1 cellular context compared by ENCODE assay signal in the genomic region with DNA sequence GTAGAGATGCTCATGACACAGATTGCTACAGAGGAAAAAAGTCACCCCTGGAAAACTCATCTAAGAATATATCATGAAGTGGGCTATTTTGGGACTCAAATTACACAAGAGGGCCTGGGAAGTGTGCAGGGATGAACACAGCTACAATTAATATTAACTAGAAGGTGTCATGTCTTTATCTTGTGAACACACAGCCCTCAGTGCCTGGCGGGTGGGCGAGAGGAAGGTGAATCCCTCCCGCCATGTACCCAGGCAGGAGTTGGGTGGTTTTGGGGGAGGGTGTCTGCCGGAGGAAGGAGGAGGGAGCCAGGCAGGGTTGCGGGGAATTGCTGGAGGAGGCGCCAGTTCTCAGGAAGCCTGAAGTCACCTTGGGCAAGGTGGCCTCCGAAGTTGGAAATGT.
TF ChIP-seq lines count a peak whose summit lies in the region.

No MANE protein-coding gene starts in this region.

TF ChIP-seq in GM23338, 12 proteins besides CTCF, POLR2A, EP300 and RAD21 (continued from another document):
- TF ChIP-seq, protein P1, sequence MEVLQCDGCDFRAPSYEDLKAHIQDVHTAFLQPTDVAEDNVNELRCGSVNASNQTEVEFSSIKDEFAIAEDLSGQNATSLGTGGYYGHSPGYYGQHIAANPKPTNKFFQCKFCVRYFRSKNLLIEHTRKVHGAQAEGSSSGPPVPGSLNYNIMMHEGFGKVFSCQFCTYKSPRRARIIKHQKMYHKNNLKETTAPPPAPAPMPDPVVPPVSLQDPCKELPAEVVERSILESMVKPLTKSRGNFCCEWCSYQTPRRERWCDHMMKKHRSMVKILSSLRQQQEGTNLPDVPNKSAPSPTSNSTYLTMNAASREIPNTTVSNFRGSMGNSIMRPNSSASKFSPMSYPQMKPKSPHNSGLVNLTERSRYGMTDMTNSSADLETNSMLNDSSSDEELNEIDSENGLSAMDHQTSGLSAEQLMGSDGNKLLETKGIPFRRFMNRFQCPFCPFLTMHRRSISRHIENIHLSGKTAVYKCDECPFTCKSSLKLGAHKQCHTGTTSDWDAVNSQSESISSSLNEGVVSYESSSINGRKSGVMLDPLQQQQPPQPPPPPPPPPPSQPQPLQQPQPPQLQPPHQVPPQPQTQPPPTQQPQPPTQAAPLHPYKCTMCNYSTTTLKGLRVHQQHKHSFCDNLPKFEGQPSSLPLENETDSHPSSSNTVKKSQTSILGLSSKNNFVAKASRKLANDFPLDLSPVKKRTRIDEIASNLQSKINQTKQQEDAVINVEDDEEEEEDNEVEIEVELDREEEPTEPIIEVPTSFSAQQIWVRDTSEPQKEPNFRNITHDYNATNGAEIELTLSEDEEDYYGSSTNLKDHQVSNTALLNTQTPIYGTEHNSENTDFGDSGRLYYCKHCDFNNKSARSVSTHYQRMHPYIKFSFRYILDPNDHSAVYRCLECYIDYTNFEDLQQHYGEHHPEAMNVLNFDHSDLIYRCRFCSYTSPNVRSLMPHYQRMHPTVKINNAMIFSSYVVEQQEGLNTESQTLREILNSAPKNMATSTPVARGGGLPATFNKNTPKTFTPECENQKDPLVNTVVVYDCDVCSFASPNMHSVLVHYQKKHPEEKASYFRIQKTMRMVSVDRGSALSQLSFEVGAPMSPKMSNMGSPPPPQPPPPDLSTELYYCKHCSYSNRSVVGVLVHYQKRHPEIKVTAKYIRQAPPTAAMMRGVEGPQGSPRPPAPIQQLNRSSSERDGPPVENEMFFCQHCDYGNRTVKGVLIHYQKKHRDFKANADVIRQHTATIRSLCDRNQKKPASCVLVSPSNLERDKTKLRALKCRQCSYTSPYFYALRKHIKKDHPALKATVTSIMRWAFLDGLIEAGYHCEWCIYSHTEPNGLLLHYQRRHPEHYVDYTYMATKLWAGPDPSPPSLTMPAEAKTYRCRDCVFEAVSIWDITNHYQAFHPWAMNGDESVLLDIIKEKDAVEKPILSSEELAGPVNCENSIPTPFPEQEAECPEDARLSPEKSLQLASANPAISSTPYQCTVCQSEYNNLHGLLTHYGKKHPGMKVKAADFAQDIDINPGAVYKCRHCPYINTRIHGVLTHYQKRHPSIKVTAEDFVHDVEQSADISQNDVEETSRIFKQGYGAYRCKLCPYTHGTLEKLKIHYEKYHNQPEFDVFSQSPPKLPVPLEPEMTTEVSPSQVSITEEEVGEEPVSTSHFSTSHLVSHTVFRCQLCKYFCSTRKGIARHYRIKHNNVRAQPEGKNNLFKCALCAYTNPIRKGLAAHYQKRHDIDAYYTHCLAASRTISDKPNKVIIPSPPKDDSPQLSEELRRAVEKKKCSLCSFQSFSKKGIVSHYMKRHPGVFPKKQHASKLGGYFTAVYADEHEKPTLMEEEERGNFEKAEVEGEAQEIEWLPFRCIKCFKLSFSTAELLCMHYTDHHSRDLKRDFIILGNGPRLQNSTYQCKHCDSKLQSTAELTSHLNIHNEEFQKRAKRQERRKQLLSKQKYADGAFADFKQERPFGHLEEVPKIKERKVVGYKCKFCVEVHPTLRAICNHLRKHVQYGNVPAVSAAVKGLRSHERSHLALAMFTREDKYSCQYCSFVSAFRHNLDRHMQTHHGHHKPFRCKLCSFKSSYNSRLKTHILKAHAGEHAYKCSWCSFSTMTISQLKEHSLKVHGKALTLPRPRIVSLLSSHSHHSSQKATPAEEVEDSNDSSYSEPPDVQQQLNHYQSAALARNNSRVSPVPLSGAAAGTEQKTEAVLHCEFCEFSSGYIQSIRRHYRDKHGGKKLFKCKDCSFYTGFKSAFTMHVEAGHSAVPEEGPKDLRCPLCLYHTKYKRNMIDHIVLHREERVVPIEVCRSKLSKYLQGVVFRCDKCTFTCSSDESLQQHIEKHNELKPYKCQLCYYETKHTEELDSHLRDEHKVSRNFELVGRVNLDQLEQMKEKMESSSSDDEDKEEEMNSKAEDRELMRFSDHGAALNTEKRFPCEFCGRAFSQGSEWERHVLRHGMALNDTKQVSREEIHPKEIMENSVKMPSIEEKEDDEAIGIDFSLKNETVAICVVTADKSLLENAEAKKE (CRISPR knock-in tag; IDR thresholded peaks at IDR 0.05): no peak
- no peak for TF ChIP-seq EZH2phosphoT487 (IDR thresholded peaks at IDR 0.05; ENCODE audit: unreplicated experiment)
TF ChIP-seq in GM23338: peak in this region for 0.
